11 cellular contexts compared by ENCODE assay signal in genomic region chr7:28708458-28708951, GRCh38.
DNase-seq lines count a peak whose midpoint lies in the region; FAIRE-seq and TF ChIP-seq lines count a peak whose summit lies in the region.
"Had no signal": no experiment of that assay in that cellular context is flagged by ENCODE, and none has a peak within 500 bp of the region (broad histone marks: within the 10 kb centered on the region; RNA-seq: fewer than 3 reads in every experiment).

No MANE protein-coding gene starts in this region.

- in situ Hi-C loops in ACHN (cut with HindIII; ENCODE audit: low pct_ligation_motif_present, low pct_unique_long_range_greater_than_20kb, low sequenced_read_pairs) = no loop called here

- CTCF ChIA-PET in GM10248 (lab: Yijun Ruan, JAX) = interaction anchor here (0.7 to 1.3 kb wide), 3 partner anchors 9 to 202 kb away, joined by 3 to 4 read pairs (median 4); no protein-coding TSS in a partner anchor

- POLR2A ChIA-PET in GM10248 (lab: Yijun Ruan, JAX) = no interaction called here

- FAIRE-seq in D721Med (lab: Jason Lieb, UNC) = no peak

- peak; percentile 79 for DNase-seq in ACHN
- DNase-seq in NCI-H526 treated with DMSO at 0.1 percent for 48 hours (lab: John Stamatoyannopoulos, UW) = peak; percentile 77
- DNase-seq in glomerular visceral epithelial cell (ENCODE audit: extremely low spot score) = peak; percentile 34
- peak; percentile 96 for DNase-seq in pons (ENCODE audit: low spot score)
- DNase-seq in NCI-H128 (lab: John Stamatoyannopoulos, UW; ENCODE audit: unreplicated experiment) = no peak
- DNase-seq in D721Med (ENCODE audit: insufficient read length, low spot score) = no peak
- no peak for DNase-seq in NCI-H187 treated with DMSO at 0.1 percent for 48 hours (lab: John Stamatoyannopoulos, UW)
- DNase-seq in GM10248 (ENCODE audit: extremely low spot score) = no peak
- DNase-seq: effector memory CD4-positive, alpha-beta T cell; left lung; stimulated activated CD4-positive, alpha-beta T cell treated with anti-CD3 and anti-CD28 coated beads, Interleukin-2, amount 100 ng/mL, for 48 hours had no signal

- TF ChIP-seq CTCF in D721Med (IDR thresholded peaks at IDR 0.05; ENCODE audit: insufficient read depth, missing control alignments) (no peak), GM10248 (IDR thresholded peaks at IDR 0.05; ENCODE audit: control extremely low read depth, extremely low read depth, low read depth, missing control alignments) (no peak)

Comparison
In these comparisons a context has a peak if more than half of its experiments do, and no peak if none do; other contexts are left out.
1. DNase-seq: peak in ACHN (single experiment), NCI-H526 treated with DMSO at 0.1 percent for 48 hours (single experiment), glomerular visceral epithelial cell (single experiment) and pons (single experiment); none in NCI-H128 (single experiment), D721Med (single experiment), NCI-H187 treated with DMSO at 0.1 percent for 48 hours (single experiment) and GM10248 (single experiment).